14 cellular contexts compared by ENCODE assay signal in genomic region chrX:42505057-42505456, GRCh38.
DNase-seq lines count a peak whose midpoint lies in the region; ATAC-seq, FAIRE-seq and TF ChIP-seq lines count a peak whose summit lies in the region.
"Had no signal": no experiment of that assay in that cellular context is flagged by ENCODE, and none has a peak within 500 bp of the region (broad histone marks: within the 10 kb centered on the region; RNA-seq: fewer than 3 reads in every experiment).

No MANE protein-coding gene starts in this region.

- H3K27me3 ChIP-seq in BLaER1 treated with 17β-estradiol and CSF1 and Interleukin-3, amounts not matched to agents 10 nM and 100 nM = peaks cover 60 to 96% (median 82%) of the 10 kb centered on the region in 11 experiments
- H3K27me3 ChIP-seq in HAP-1 (ENCODE audit: low read depth) = no peaks in the 10 kb centered on the region
- H3K27me3 ChIP-seq in astrocyte (ENCODE audit: insufficient read depth, low read length) = no peaks in the 10 kb centered on the region
- no peaks in the 10 kb centered on the region for H3K27me3 ChIP-seq in iPS-15b (ENCODE audit: control insufficient read depth, insufficient read depth, low read length)

- no peak overlapping the region for H3K4me3 ChIP-seq in BLaER1 treated with 17β-estradiol and CSF1 and Interleukin-3, amounts not matched to agents 10 nM and 100 nM
- H3K4me3 ChIP-seq in HAP-1 = no peak overlapping the region
- H3K4me3 ChIP-seq in astrocyte (ENCODE audit: insufficient read depth, low read depth, low read length) = no peak overlapping the region
- H3K4me3 ChIP-seq in iPS-15b (ENCODE audit: low read depth, low read length) = peak overlapping the region; percentile 10

- no peaks in the 10 kb centered on the region for H3K36me3 Mint-ChIP-seq in astrocyte (ENCODE audit: low read depth, unreplicated experiment)

- no peaks in the 10 kb centered on the region for H3K27me3 Mint-ChIP-seq in astrocyte (ENCODE audit: low read depth, unreplicated experiment)
- H3K27me3 Mint-ChIP-seq: CD4-positive, alpha-beta memory T cell had no signal

- no peak overlapping the region for H3K27ac ChIP-seq in BLaER1 treated with 17β-estradiol and CSF1 and Interleukin-3, amounts not matched to agents 10 nM and 100 nM
- no peak overlapping the region for H3K27ac ChIP-seq in astrocyte (ENCODE audit: low read depth, low read length)
- H3K27ac ChIP-seq: C4-2B had no signal

- no peaks in the 10 kb centered on the region; a peak in 2 of 22 replicates for H4K20me1 ChIP-seq in BLaER1 treated with 17β-estradiol and CSF1 and Interleukin-3, amounts not matched to agents 10 nM and 100 nM
- H4K20me1 ChIP-seq in astrocyte (ENCODE audit: insufficient read depth, low read length) = no peaks in the 10 kb centered on the region

- no peak overlapping the region for H3K27ac Mint-ChIP-seq in astrocyte (ENCODE audit: unreplicated experiment)

- FAIRE-seq in astrocyte (lab: Jason Lieb, UNC) = peak; percentile 81

- H3K9me3 ChIP-seq in BLaER1 treated with 17β-estradiol and CSF1 and Interleukin-3, amounts not matched to agents 10 nM and 100 nM (replicated peaks in 1 of 11) = peaks cover 0 to 16% (median 0%) of the 10 kb centered on the region in 11 experiments; a peak in 6 of 22 replicates
- H3K9me3 ChIP-seq in HAP-1 (no peaks in the 10 kb centered on the region), astrocyte (ENCODE audit: insufficient read depth, low read depth, low read length) (no peaks in the 10 kb centered on the region), iPS-15b (ENCODE audit: control insufficient read depth, insufficient read depth, low read length) (no peaks in the 10 kb centered on the region)

- H3K36me3 ChIP-seq in BLaER1 treated with 17β-estradiol and CSF1 and Interleukin-3, amounts not matched to agents 10 nM and 100 nM = no peaks in the 10 kb centered on the region
- no peaks in the 10 kb centered on the region for H3K36me3 ChIP-seq in HAP-1 (replicated peaks)
- H3K36me3 ChIP-seq in astrocyte (ENCODE audit: insufficient read depth, low read length) = no peaks in the 10 kb centered on the region
- H3K36me3 ChIP-seq in iPS-15b (ENCODE audit: control insufficient read depth, insufficient read depth, low read length) = no peaks in the 10 kb centered on the region

- peaks cover 4% of the 10 kb centered on the region for H3K9me3 Mint-ChIP-seq in astrocyte (ENCODE audit: unreplicated experiment)

- ATAC-seq in GM21528 (IDR thresholded peaks at IDR 0.05; ENCODE audit: low FRiP score, unreplicated experiment) = no peak
- ATAC-seq in GM18517 (IDR thresholded peaks at IDR 0.05; ENCODE audit: unreplicated experiment) = no peak
- ATAC-seq in HG03139 (IDR thresholded peaks at IDR 0.05; ENCODE audit: unreplicated experiment) = no peak
- ATAC-seq in GM19452 (IDR thresholded peaks at IDR 0.05; ENCODE audit: unreplicated experiment) = no peak

- DNase-seq in HAP-1 (ENCODE audit: low spot score in 2 of 2) (peak; percentile 69 to 86), astrocyte (ENCODE audit: low read depth) (no peak)
- DNase-seq: ACHN; CD4-positive, alpha-beta memory T cell; DND-41; IMR-90; KBM-7 had no signal

- in situ Hi-C loops in HAP-1 (cut with MboI; ENCODE audit: low sequenced_read_pairs) = no loop called here

- H2AFZ ChIP-seq in astrocyte (ENCODE audit: low read depth, low read length) = no peak overlapping the region

- peak overlapping the region in 8 of 11 experiments; percentile 10 to 55 (median 42); a peak in 11 of 22 replicates for H3K4me2 ChIP-seq in BLaER1 treated with 17β-estradiol and CSF1 and Interleukin-3, amounts not matched to agents 10 nM and 100 nM
- no peak overlapping the region for H3K4me2 ChIP-seq in astrocyte (ENCODE audit: low read length)

- H3K4me1 ChIP-seq in BLaER1 treated with 17β-estradiol and CSF1 and Interleukin-3, amounts not matched to agents 10 nM and 100 nM = peaks cover 0 to 18% (median 14%) of the 10 kb centered on the region in 10 experiments; a peak in 14 of 20 replicates
- H3K4me1 ChIP-seq in HAP-1 = peaks cover 7% of the 10 kb centered on the region; the same call in 1 of the 2 replicates
- H3K4me1 ChIP-seq in astrocyte (ENCODE audit: insufficient read depth, low read length) = no peaks in the 10 kb centered on the region
- H3K4me1 ChIP-seq in iPS-15b (ENCODE audit: control insufficient read depth, insufficient read depth, low read length) = no peaks in the 10 kb centered on the region

- no peak for TF ChIP-seq CTCF in astrocyte (IDR thresholded peaks at IDR 0.05; ENCODE audit: insufficient read depth, low read depth, low read length)

- H3K4me1 Mint-ChIP-seq in astrocyte (ENCODE audit: low read depth, unreplicated experiment) = no peaks in the 10 kb centered on the region
- H3K4me1 Mint-ChIP-seq: CD4-positive, alpha-beta memory T cell had no signal

- H3K4me3 Mint-ChIP-seq in astrocyte (ENCODE audit: unreplicated experiment) = no peak overlapping the region
- H3K4me3 Mint-ChIP-seq: CD4-positive, alpha-beta memory T cell had no signal

- no peaks in the 10 kb centered on the region for H3K79me2 ChIP-seq in astrocyte (ENCODE audit: insufficient read depth, low read length)

- no peak overlapping the region for H3K9ac ChIP-seq in BLaER1 treated with 17β-estradiol and CSF1 and Interleukin-3, amounts not matched to agents 10 nM and 100 nM
- H3K9ac ChIP-seq in astrocyte (ENCODE audit: low read length) = no peak overlapping the region
- H3K9ac ChIP-seq in iPS-15b (ENCODE audit: low read depth, low read length) = no peak overlapping the region
